In genomic region chr15:48298914-48299313, GRCh38 we compare ENCODE assay signal across 2 cellular contexts.
TF ChIP-seq lines count a peak whose summit lies in the region.

No MANE protein-coding gene starts in this region.

TF ChIP-seq in WTC11, 78 proteins besides CTCF, POLR2A, EP300 and RAD21 (continued from another document):
- TF ChIP-seq TEAD4 (CRISPR knock-in tag; IDR thresholded peaks at IDR 0.05): 0 out of 2 replicates have a peak, but pooled peaks have one; percentile 20
- TF ChIP-seq, protein P1, sequence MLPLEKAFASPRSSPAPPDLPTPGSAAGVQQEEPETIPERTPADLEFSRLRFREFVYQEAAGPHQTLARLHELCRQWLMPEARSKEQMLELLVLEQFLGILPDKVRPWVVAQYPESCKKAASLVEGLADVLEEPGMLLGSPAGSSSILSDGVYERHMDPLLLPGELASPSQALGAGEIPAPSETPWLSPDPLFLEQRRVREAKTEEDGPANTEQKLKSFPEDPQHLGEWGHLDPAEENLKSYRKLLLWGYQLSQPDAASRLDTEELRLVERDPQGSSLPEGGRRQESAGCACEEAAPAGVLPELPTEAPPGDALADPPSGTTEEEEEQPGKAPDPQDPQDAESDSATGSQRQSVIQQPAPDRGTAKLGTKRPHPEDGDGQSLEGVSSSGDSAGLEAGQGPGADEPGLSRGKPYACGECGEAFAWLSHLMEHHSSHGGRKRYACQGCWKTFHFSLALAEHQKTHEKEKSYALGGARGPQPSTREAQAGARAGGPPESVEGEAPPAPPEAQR (CRISPR knock-in tag; IDR thresholded peaks at IDR 0.05): no peak

TF ChIP-seq in neural cell, 6 proteins besides CTCF, POLR2A, EP300 and RAD21 (continued from another document):
- TF ChIP-seq EZH2 (IDR thresholded peaks at IDR 0.05; ENCODE audit: borderline replicate concordance, insufficient read depth, low read length, poor library complexity, severe bottlenecking) (no peak), SMC3 (conservative IDR thresholded peaks at IDR 0.05; ENCODE audit: poor library complexity) (no peak), TAF1 (IDR thresholded peaks at IDR 0.05; ENCODE audit: low read depth) (no peak), MXI1 (conservative IDR thresholded peaks at IDR 0.05; ENCODE audit: poor library complexity, severe bottlenecking) (no peak), POLR2AphosphoS5 (IDR thresholded peaks at IDR 0.05) (no peak)
